Comparison of ENCODE assay signal across 11 cellular contexts in genomic region chr1:248404024-248404423, GRCh38. TPM values are rescaled to one million over a fixed set of nuclear protein-coding genes. Genes with fewer than 3 reads are reported as not detected.
DNase-seq lines count a peak whose midpoint lies in the region; ATAC-seq and TF ChIP-seq lines count a peak whose summit lies in the region.
"Had no signal": no experiment of that assay in that cellular context is flagged by ENCODE, and none has a peak within 500 bp of the region (broad histone marks: within the 10 kb centered on the region; RNA-seq: fewer than 3 reads in every experiment).

No MANE protein-coding gene starts in this region.

- no peak for ATAC-seq in PC-3

- no peak overlapping the region for H3K9ac ChIP-seq in PC-3 (ENCODE audit: low read length)

- H3K27ac ChIP-seq in PC-3 (ENCODE audit: low read length), result no peak overlapping the region

- 88% methylated on average over 6 of the region's 6 CpGs for whole genome bisulfite sequencing in lower leg skin, 2 donors

- no TSS peak for BruUV-seq in PC-3 (replicated peaks; lab: Mats Ljungman, UMichigan)

- peaks cover 12% of the 10 kb centered on the region; the same call in 1 of the 2 replicates for H3K27me3 ChIP-seq in PC-3 (ENCODE audit: low read length)

- 0 out of 2 replicates have a peak, but pooled peaks cover 7% of the 10 kb centered on the region for H3K9me3 ChIP-seq in PC-3 (ENCODE audit: low read length)

- intact Hi-C loops in PC-3 (cut with micrococcal nuclease), result loop anchor here (1.0 kb wide), 1 partner anchor 218 kb away; no protein-coding TSS in a partner anchor
- intact Hi-C loops in lower leg skin (cut with DNase I; ENCODE audit: low total_unique reads), result no loop called here

- peak; percentile 12 for DNase-seq in DMS53 treated with DMSO at 0.1 percent for 48 hours (lab: John Stamatoyannopoulos, UW; ENCODE audit: unreplicated experiment)
- DNase-seq in GM20000 (ENCODE audit: low spot score), result peak; percentile 28
- no peak for DNase-seq in PC-3
- peak; percentile 17 for DNase-seq in fibroblast of pulmonary artery (ENCODE audit: low read depth)
- no peak for DNase-seq in activated T-cell treated with anti-CD3 and anti-CD28 coated beads, Interleukin-2, amount 50 U/mL, for 1 hour
- no peak for DNase-seq in UCSD-AML1 (lab: John Stamatoyannopoulos, UW; ENCODE audit: unreplicated experiment)
- DNase-seq in activated naive CD4-positive, alpha-beta T cell treated with Interleukin-2 at 50 U/mL for 16 hours, result no peak
- DNase-seq in lower leg skin (ENCODE audit: low spot score in 2 of 2), result no peak
- DNase-seq: activated CD8-positive, alpha-beta memory T cell treated with anti-CD3 and anti-CD28 coated beads, Interleukin-2, amount 50 U/mL, for 4 hours had no signal

- no peaks in the 10 kb centered on the region for H3K79me2 ChIP-seq in PC-3 (ENCODE audit: low read length)

- TF ChIP-seq CTCF in GM20000 (IDR thresholded peaks at IDR 0.05; ENCODE audit: extremely low read depth, missing control alignments) (no peak), PC-3 (conservative IDR thresholded peaks at IDR 0.05; ENCODE audit: low read depth, low read length) (peak; percentile 52), fibroblast of pulmonary artery (IDR thresholded peaks at IDR 0.05; ENCODE audit: low read length, missing control alignments) (no peak), lower leg skin (IDR thresholded peaks at IDR 0.05) (no peak)

- no peaks in the 10 kb centered on the region for H3F3A ChIP-seq in PC-3 (ENCODE audit: low read length, unreplicated experiment)

- CTCF ChIA-PET in PC-3 (lab: Charles Lee), result no interaction called here

- no peaks in the 10 kb centered on the region for H3K9me2 ChIP-seq in PC-3 (replicated peaks; ENCODE audit: low read length)

- no peak overlapping the region for H3K4me3 ChIP-seq in PC-3 (ENCODE audit: low read length)
- no peak overlapping the region for H3K4me3 ChIP-seq in fibroblast of pulmonary artery (replicated peaks; ENCODE audit: low read depth, low read length)
- H3K4me3 ChIP-seq in lower leg skin (ENCODE audit: low read depth, poor library complexity, severe bottlenecking), result no peak overlapping the region

- H3K4me1 ChIP-seq in PC-3 (ENCODE audit: insufficient read depth, low read length), result no peaks in the 10 kb centered on the region

- H3K36me3 ChIP-seq in PC-3 (ENCODE audit: low read depth, low read length), result no peaks in the 10 kb centered on the region

- no peaks in the 10 kb centered on the region for H4K20me1 ChIP-seq in PC-3 (ENCODE audit: low read length)

- POLR2A ChIA-PET in PC-3 (lab: Charles Lee; ENCODE audit: unreplicated experiment), result no interaction called here

- H3K4me2 ChIP-seq in PC-3 (ENCODE audit: low read length), result no peak overlapping the region

- H2AFZ ChIP-seq in PC-3 (ENCODE audit: low read length), result no peak overlapping the region

- no peak for TF ChIP-seq POLR2A in lower leg skin (IDR thresholded peaks at IDR 0.05)

RNA-seq across cellular contexts. Expression of gene OR2T1, which starts 1.2 kb away (rescaled TPM):
- not detected in 2 replicates for total RNA-seq in PC-3 (2014; rRNA removed)
- total RNA-seq in lower leg skin, result not detected
- total RNA-seq: dermis microvascular lymphatic vessel endothelial cell, osteoblast had no signal

RNA-seq across cellular contexts. Expression of gene OR2T6, which starts 28.5 kb away (rescaled TPM):
- not detected in 2 replicates for total RNA-seq in PC-3 (2014; rRNA removed)
- not detected for total RNA-seq in lower leg skin
- total RNA-seq: dermis microvascular lymphatic vessel endothelial cell, osteoblast had no signal

RNA-seq across cellular contexts. Expression of gene OR2T2, which starts 41.4 kb away (rescaled TPM):
- total RNA-seq in PC-3 (2014; rRNA removed), result not detected in 2 replicates
- not detected for total RNA-seq in lower leg skin
- total RNA-seq: dermis microvascular lymphatic vessel endothelial cell, osteoblast had no signal

RNA-seq across cellular contexts. Expression of gene OR2T4, which starts 42.6 kb away (rescaled TPM):
- total RNA-seq in PC-3 (2014; rRNA removed) (not detected in 2 replicates), lower leg skin (not detected)
- total RNA-seq: dermis microvascular lymphatic vessel endothelial cell, osteoblast had no signal

RNA-seq across cellular contexts. Expression of gene OR14C36, which starts 55.4 kb away (rescaled TPM):
- total RNA-seq in PC-3 (2014; rRNA removed), result not detected in 2 replicates
- total RNA-seq in lower leg skin, result not detected
- total RNA-seq: dermis microvascular lymphatic vessel endothelial cell, osteoblast had no signal

Comparison
In these comparisons a context has a peak if more than half of its experiments do, and no peak if none do; other contexts are left out.
1. DNase-seq: peak in DMS53 treated with DMSO at 0.1 percent for 48 hours (single experiment), GM20000 (single experiment) and fibroblast of pulmonary artery (single experiment); none in PC-3 (single experiment), activated T-cell treated with anti-CD3 and anti-CD28 coated beads, Interleukin-2, amount 50 U/mL, for 1 hour (single experiment), UCSD-AML1 (single experiment), activated naive CD4-positive, alpha-beta T cell treated with Interleukin-2 at 50 U/mL for 16 hours (single experiment) and lower leg skin (0 of 2).